ENCODE assay signal across 20 cellular contexts in genomic region chr2:149019768-149020167, GRCh38. TPM values are rescaled to one million over a fixed set of nuclear protein-coding genes. Genes with fewer than 3 reads are reported as not detected.
DNase-seq lines count a peak whose midpoint lies in the region; ATAC-seq and TF ChIP-seq lines count a peak whose summit lies in the region.
"Had no signal": no experiment of that assay in that cellular context is flagged by ENCODE, and none has a peak within 500 bp of the region (broad histone marks: within the 10 kb centered on the region; RNA-seq: fewer than 3 reads in every experiment).

No MANE protein-coding gene starts in this region.

- peaks cover 1% of the 10 kb centered on the region for H3K36me3 Mint-ChIP-seq in IgD-negative memory B cell

- peak; percentile 19; the same call in 1 of the 2 replicates for TF ChIP-seq POLR2A in Raji (IDR thresholded peaks at IDR 0.05; ENCODE audit: insufficient read depth, low read depth, low read length)

- no peak overlapping the region for H3K4me3 ChIP-seq in lung
- H3K4me3 ChIP-seq: gastroesophageal sphincter, SK-N-MC had no signal

- no peak for TF ChIP-seq CTCF in lung (IDR thresholded peaks at IDR 0.05; ENCODE audit: control extremely low read depth, extremely low read depth)

- no peaks in the 10 kb centered on the region for H3K9me3 Mint-ChIP-seq in IgD-negative memory B cell
- H3K9me3 Mint-ChIP-seq: stimulated activated effector memory CD8-positive, alpha-beta T cell treated with anti-CD3 and anti-CD28 coated beads, Interleukin-12 subunit alpha, Interleukin-12 subunit beta, amount 100 ng/mL, for 72 hours; type B pancreatic cell had no signal

- H3K27me3 ChIP-seq in lung (ENCODE audit: control insufficient read depth, insufficient read depth) = no peaks in the 10 kb centered on the region
- H3K27me3 ChIP-seq: gastroesophageal sphincter had no signal

- DNase-seq in COLO668 (lab: John Stamatoyannopoulos, UW; ENCODE audit: unreplicated experiment) (peak; percentile 58), lung (ENCODE audit: low spot score) (peak; percentile 57), activated T-cell treated with anti-CD3 and anti-CD28 coated beads for 4 hours (no peak), NCI-H1417 treated with DMSO at 0.1 percent for 48 hours (lab: John Stamatoyannopoulos, UW) (no peak), NCI-H146 (lab: John Stamatoyannopoulos, UW) (no peak)
- DNase-seq in effector CD4-positive, alpha-beta T cell = no peak
- DNase-seq: activated effector memory CD4-positive, alpha-beta T cell treated with Interleukin-2 at 50 U/mL for 16 hours; KBM-7; NCI-H1694; NCI-H526 treated with DMSO at 0.1 percent for 48 hours; nucleus accumbens; WERI-Rb-1 had no signal

- peak overlapping the region; percentile 55 to 96 (median 57) for H3K27ac Mint-ChIP-seq in IgD-negative memory B cell
- H3K27ac Mint-ChIP-seq: stimulated activated effector memory CD8-positive, alpha-beta T cell treated with anti-CD3 and anti-CD28 coated beads, Interleukin-12 subunit alpha, Interleukin-12 subunit beta, amount 100 ng/mL, for 72 hours had no signal

- H3K9me3 ChIP-seq in lung (ENCODE audit: control insufficient read depth in 2 of 2, insufficient read depth in 1 of 2, low read length in 1 of 2) = no peaks in the 10 kb centered on the region
- H3K9me3 ChIP-seq: gastroesophageal sphincter had no signal

- peak; percentile 19 for ATAC-seq in lung (ENCODE audit: insufficient read depth, low FRiP score)
- ATAC-seq: gastroesophageal sphincter; stimulated activated effector memory CD8-positive, alpha-beta T cell treated with anti-CD3 and anti-CD28 coated beads, Interleukin-12 subunit alpha, Interleukin-12 subunit beta, amount 100 ng/mL, for 72 hours had no signal

- no peaks in the 10 kb centered on the region for H3K4me1 ChIP-seq in lung (ENCODE audit: control insufficient read depth in 2 of 2, insufficient read depth in 2 of 2, low read length in 2 of 2)

- no peak overlapping the region for H3K27ac ChIP-seq in lung (ENCODE audit: low read depth in 1 of 2, low read length in 1 of 2)
- H3K27ac ChIP-seq: gastroesophageal sphincter, SK-N-MC, WERI-Rb-1 had no signal

- H3K4me1 Mint-ChIP-seq in IgD-negative memory B cell = peaks cover 39 to 55% (median 53%) of the 10 kb centered on the region in 3 donors

- H3K4me3 Mint-ChIP-seq in IgD-negative memory B cell = peak overlapping the region in 3 of 4 donors; percentile 31 to 91 (median 78)
- H3K4me3 Mint-ChIP-seq: stimulated activated effector memory CD8-positive, alpha-beta T cell treated with anti-CD3 and anti-CD28 coated beads, Interleukin-12 subunit alpha, Interleukin-12 subunit beta, amount 100 ng/mL, for 72 hours; type B pancreatic cell had no signal

- 11 to 24% methylated on average over 2 of the region's 2 CpGs for WGBS in lung, 2 donors

- no peaks in the 10 kb centered on the region for H3K27me3 Mint-ChIP-seq in IgD-negative memory B cell
- H3K27me3 Mint-ChIP-seq: type B pancreatic cell had no signal

- no peaks in the 10 kb centered on the region for H3K36me3 ChIP-seq in lung (ENCODE audit: control insufficient read depth in 2 of 2, insufficient read depth in 2 of 2, low read length in 2 of 2)
- H3K36me3 ChIP-seq: gastroesophageal sphincter, WERI-Rb-1 had no signal

RNA-seq across cellular contexts. Expression of gene LYPD6B, which starts 18.7 kb away (rescaled TPM):
- polyA plus RNA-seq in IgD-negative memory B cell (7.8 TPM), lung (1 to 10 TPM; 2.5 to 3.5 TPM)
- 10 to 100 TPM in 1 of 2 donors, 1 to 10 TPM in 1; 3.2 to 12.4 TPM for total RNA-seq in lung
- total RNA-seq: activated CD8-positive, alpha-beta memory T cell treated with anti-CD3 and anti-CD28 coated beads for 36 hours; mesenteric fat pad had no signal

Comparison
In these comparisons a context has a peak if more than half of its experiments do, and no peak if none do; other contexts are left out.
1. DNase-seq: peak in COLO668 (single experiment) and lung (single experiment); none in activated T-cell treated with anti-CD3 and anti-CD28 coated beads for 4 hours (single experiment), NCI-H1417 treated with DMSO at 0.1 percent for 48 hours (single experiment), effector CD4-positive, alpha-beta T cell (single experiment) and NCI-H146 (single experiment).